In genomic region chr1:184827600-184828368, GRCh38 we compare ENCODE assay signal across 10 cellular contexts.
DNase-seq lines count a peak whose midpoint lies in the region; ATAC-seq and TF ChIP-seq lines count a peak whose summit lies in the region.
"Had no signal": no experiment of that assay in that cellular context is flagged by ENCODE, and none has a peak within 500 bp of the region (broad histone marks: within the 10 kb centered on the region; RNA-seq: fewer than 3 reads in every experiment).

No MANE protein-coding gene starts in this region.

- peak overlapping the region; percentile 50 to 96 (median 86) for H3K27ac ChIP-seq in heart left ventricle

- peak; percentile 58 for ATAC-seq in GM18868 (IDR thresholded peaks at IDR 0.05; ENCODE audit: unreplicated experiment)
- peak; percentile 85 to 90 (median 88) for ATAC-seq in heart left ventricle
- peak; percentile 87 for ATAC-seq in sciatic nerve

- WGBS in heart left ventricle, 4 donors, result 48 to 64% (median 58%) methylated on average over 8 of the region's 8 CpGs

- peaks cover 10% of the 10 kb centered on the region for H3K36me3 ChIP-seq in adipocyte (ENCODE audit: control insufficient read depth, insufficient read depth, low read length, severe bottlenecking)
- peaks cover 0 to 40% (median 29%) of the 10 kb centered on the region in 9 donors for H3K36me3 ChIP-seq in heart left ventricle

- TF ChIP-seq CTCF in heart left ventricle (IDR thresholded peaks at IDR 0.05), result no peak

- no peak overlapping the region for H3K4me3 ChIP-seq in adipocyte (ENCODE audit: low read length)
- H3K4me3 ChIP-seq in heart left ventricle, result no peak overlapping the region

- no peak overlapping the region for H3K9ac ChIP-seq in adipocyte (ENCODE audit: low read length)

- intact Hi-C loops in heart left ventricle (cut with DNase I) (loop anchor here in 6 of 10 donors (5.0 to 10.0 kb wide), 8 partner anchors 35 to 145 kb away; partner anchors contain the start of gene NIBAN1 (in 2 of the 6)), sciatic nerve (cut with DNase I) (no loop called here)

- no peak for TF ChIP-seq POLR2A in heart left ventricle (IDR thresholded peaks at IDR 0.05)

- H3K4me1 ChIP-seq in adipocyte (ENCODE audit: control insufficient read depth, insufficient read depth, low read length) (peaks cover 24% of the 10 kb centered on the region), heart left ventricle (peaks cover 5 to 72% (median 51%) of the 10 kb centered on the region in 12 donors)

- H3K27me3 ChIP-seq in adipocyte (replicated peaks; ENCODE audit: control insufficient read depth, insufficient read depth, low read length) (no peaks in the 10 kb centered on the region), heart left ventricle (no peaks in the 10 kb centered on the region)

- DNase-seq in adipocyte (ENCODE audit: low read depth), result peak; percentile 78
- no peak for DNase-seq in heart left ventricle
- DNase-seq in sciatic nerve (ENCODE audit: low spot score), result no peak
- no peak for DNase-seq in activated T-cell treated with anti-CD3 and anti-CD28 coated beads for 4 hours
- no peak for DNase-seq in retina
- DNase-seq in activated CD4-positive, alpha-beta T cell treated with anti-CD3 and anti-CD28 coated beads, Interleukin-2, amount 50 U/mL, for 48 hours, result no peak
- DNase-seq in stimulated activated CD4-positive, alpha-beta T cell treated with anti-CD3 and anti-CD28 coated beads, Interleukin-4, amount 100 ng/mL, for 1 hour, result no peak
- DNase-seq: DMS79 treated with DMSO at 0.1 percent for 48 hours, substantia nigra had no signal

- no peaks in the 10 kb centered on the region for H3K9me3 ChIP-seq in adipocyte (ENCODE audit: control insufficient read depth, low read length)
- H3K9me3 ChIP-seq in heart left ventricle, result no peaks in the 10 kb centered on the region
